Comparison of ENCODE assay signal across 9 cellular contexts in the genomic region with DNA sequence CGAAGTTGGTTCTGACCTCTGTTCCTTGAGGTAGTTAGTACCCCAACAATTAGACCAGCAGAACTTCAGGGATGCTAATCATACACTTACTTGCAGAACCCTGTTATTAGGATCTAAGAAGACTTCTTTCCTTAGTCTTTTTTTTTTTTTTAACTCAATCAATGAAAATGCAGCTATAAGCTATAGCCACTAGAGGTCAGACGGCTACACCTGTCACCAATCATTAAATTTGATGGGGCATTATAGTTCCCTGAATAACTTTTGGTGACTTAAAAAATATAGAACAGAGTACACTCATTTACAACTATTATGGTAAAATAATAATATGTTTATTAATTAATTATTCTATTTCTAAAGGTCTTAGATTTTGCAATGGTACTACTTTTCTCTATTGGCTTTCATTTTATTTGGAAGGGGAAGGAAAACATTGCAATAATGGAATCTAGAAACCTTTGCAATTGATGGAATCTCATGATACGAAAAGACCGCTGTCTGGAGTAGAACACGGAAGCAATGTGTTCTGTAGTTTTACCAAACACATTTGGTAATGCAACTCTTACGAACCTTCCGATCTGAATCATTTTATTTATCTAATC.
DNase-seq lines count a peak whose midpoint lies in the region; ATAC-seq and TF ChIP-seq lines count a peak whose summit lies in the region.
"Had no signal": no experiment of that assay in that cellular context is flagged by ENCODE, and none has a peak within 500 bp of the region (broad histone marks: within the 10 kb centered on the region; RNA-seq: fewer than 3 reads in every experiment).

No MANE protein-coding gene starts in this region.

- ATAC-seq in Right ventricle myocardium superior (ENCODE audit: poor library complexity) = no peak

- no peak overlapping the region for H3K4me2 ChIP-seq in parathyroid adenoma (ENCODE audit: low read length)

- peaks cover 11% of the 10 kb centered on the region for H3K4me1 Mint-ChIP-seq in chondrocyte (ENCODE audit: low read depth)
- no peaks in the 10 kb centered on the region for H3K4me1 Mint-ChIP-seq in activated T-helper 1 cell treated with anti-CD3 and anti-CD28 coated beads, Interleukin-12 subunit alpha, Interleukin-12 subunit beta, Interleukin-2, Interleukin-4 antibody, amounts not matched to agents 30 ng/mL and 10 ng/mL and 1 ng/mL, durations not matched to agents 14 hours and 24 hours and 36 hours (ENCODE audit: low read depth)
- H3K4me1 Mint-ChIP-seq: activated naive CD4-positive, alpha-beta T cell treated with anti-CD3 and anti-CD28 coated beads, Interleukin-2, amount 50 U/mL, for 24 hours had no signal

- H3K27me3 ChIP-seq in left ventricle myocardium inferior (ENCODE audit: low read depth) (no peaks in the 10 kb centered on the region), parathyroid adenoma (ENCODE audit: control insufficient read depth, insufficient read depth, low read length) (no peaks in the 10 kb centered on the region)

- no peak overlapping the region for H3K27ac Mint-ChIP-seq in chondrocyte (ENCODE audit: unreplicated experiment)
- no peak overlapping the region for H3K27ac Mint-ChIP-seq in activated T-helper 1 cell treated with anti-CD3 and anti-CD28 coated beads, Interleukin-12 subunit alpha, Interleukin-12 subunit beta, Interleukin-2, Interleukin-4 antibody, amounts not matched to agents 30 ng/mL and 10 ng/mL and 1 ng/mL, durations not matched to agents 14 hours and 24 hours and 36 hours
- H3K27ac Mint-ChIP-seq: activated naive CD4-positive, alpha-beta T cell treated with anti-CD3 and anti-CD28 coated beads, Interleukin-2, amount 50 U/mL, for 24 hours had no signal

- H3K27me3 Mint-ChIP-seq in chondrocyte (ENCODE audit: low read depth) = no peaks in the 10 kb centered on the region
- H3K27me3 Mint-ChIP-seq in activated T-helper 1 cell treated with anti-CD3 and anti-CD28 coated beads, Interleukin-12 subunit alpha, Interleukin-12 subunit beta, Interleukin-2, Interleukin-4 antibody, amounts not matched to agents 30 ng/mL and 10 ng/mL and 1 ng/mL, durations not matched to agents 14 hours and 24 hours and 36 hours (ENCODE audit: insufficient read depth) = no peaks in the 10 kb centered on the region
- H3K27me3 Mint-ChIP-seq: activated naive CD4-positive, alpha-beta T cell treated with anti-CD3 and anti-CD28 coated beads, Interleukin-2, amount 50 U/mL, for 24 hours had no signal

- peaks cover 23% of the 10 kb centered on the region for H3K4me1 ChIP-seq in left ventricle myocardium inferior
- H3K4me1 ChIP-seq in parathyroid adenoma = peaks cover 41% of the 10 kb centered on the region

- H2AFZ ChIP-seq in parathyroid adenoma = peak overlapping the region; percentile 46

- DNase-seq in left ventricle myocardium inferior (no peak), Right ventricle myocardium superior (no peak), NCI-H1105 treated with DMSO at 0.1 percent for 48 hours (lab: John Stamatoyannopoulos, UW) (peak; percentile 64), chondrocyte (ENCODE audit: low spot score) (no peak), DMS79 (lab: John Stamatoyannopoulos, UW) (no peak), iPS-NIHi7 (ENCODE audit: extremely low spot score) (no peak)
- DNase-seq in activated T-helper 1 cell treated with anti-CD3 and anti-CD28 coated beads, Interleukin-12 subunit alpha, Interleukin-12 subunit beta, Interleukin-2, Interleukin-4 antibody, amounts not matched to agents 30 ng/mL and 10 ng/mL and 1 ng/mL, durations not matched to agents 14 hours and 24 hours and 36 hours (ENCODE audit: low spot score) = no peak

- H3K79me2 ChIP-seq in parathyroid adenoma = no peaks in the 10 kb centered on the region

- no peaks in the 10 kb centered on the region for H3K9me3 ChIP-seq in left ventricle myocardium inferior (replicated peaks)
- no peaks in the 10 kb centered on the region for H3K9me3 ChIP-seq in parathyroid adenoma (ENCODE audit: control insufficient read depth, low read length)

- H3K9me3 Mint-ChIP-seq in chondrocyte (ENCODE audit: low read depth) = no peaks in the 10 kb centered on the region
- no peaks in the 10 kb centered on the region for H3K9me3 Mint-ChIP-seq in activated T-helper 1 cell treated with anti-CD3 and anti-CD28 coated beads, Interleukin-12 subunit alpha, Interleukin-12 subunit beta, Interleukin-2, Interleukin-4 antibody, amounts not matched to agents 30 ng/mL and 10 ng/mL and 1 ng/mL, durations not matched to agents 14 hours and 24 hours and 36 hours
- H3K9me3 Mint-ChIP-seq: activated naive CD4-positive, alpha-beta T cell treated with anti-CD3 and anti-CD28 coated beads, Interleukin-2, amount 50 U/mL, for 24 hours had no signal

- no peak overlapping the region for H3K4me3 Mint-ChIP-seq in chondrocyte (ENCODE audit: unreplicated experiment)
- no peak overlapping the region for H3K4me3 Mint-ChIP-seq in activated T-helper 1 cell treated with anti-CD3 and anti-CD28 coated beads, Interleukin-12 subunit alpha, Interleukin-12 subunit beta, Interleukin-2, Interleukin-4 antibody, amounts not matched to agents 30 ng/mL and 10 ng/mL and 1 ng/mL, durations not matched to agents 14 hours and 24 hours and 36 hours
- H3K4me3 Mint-ChIP-seq: activated naive CD4-positive, alpha-beta T cell treated with anti-CD3 and anti-CD28 coated beads, Interleukin-2, amount 50 U/mL, for 24 hours had no signal

- no peaks in the 10 kb centered on the region for H3K36me3 Mint-ChIP-seq in chondrocyte (ENCODE audit: low read depth)
- H3K36me3 Mint-ChIP-seq in activated T-helper 1 cell treated with anti-CD3 and anti-CD28 coated beads, Interleukin-12 subunit alpha, Interleukin-12 subunit beta, Interleukin-2, Interleukin-4 antibody, amounts not matched to agents 30 ng/mL and 10 ng/mL and 1 ng/mL, durations not matched to agents 14 hours and 24 hours and 36 hours (ENCODE audit: low read depth) = no peaks in the 10 kb centered on the region
- H3K36me3 Mint-ChIP-seq: activated naive CD4-positive, alpha-beta T cell treated with anti-CD3 and anti-CD28 coated beads, Interleukin-2, amount 50 U/mL, for 24 hours had no signal

- H3K9ac ChIP-seq in parathyroid adenoma = no peak overlapping the region

- intact Hi-C loops in left ventricle myocardium inferior (cut with micrococcal nuclease) (no loop called here), Right ventricle myocardium superior (cut with DNase I) (loop anchor here (5.0 kb wide), 1 partner anchor 288 kb away; no protein-coding TSS in a partner anchor)
- intact Hi-C loops in activated T-helper 1 cell treated with anti-CD3 and anti-CD28 coated beads, Interleukin-12 subunit alpha, Interleukin-12 subunit beta, Interleukin-2, Interleukin-4 antibody, amounts not matched to agents 30 ng/mL and 10 ng/mL and 1 ng/mL, durations not matched to agents 14 hours and 24 hours and 36 hours (cut with micrococcal nuclease) = loop anchor here (1.0 kb wide), 3 partner anchors 226 to 751 kb away; no protein-coding TSS in a partner anchor

- H3K36me3 ChIP-seq in left ventricle myocardium inferior (no peaks in the 10 kb centered on the region), parathyroid adenoma (ENCODE audit: control insufficient read depth, insufficient read depth, low read length) (no peaks in the 10 kb centered on the region)

- H3K4me3 ChIP-seq in left ventricle myocardium inferior = no peak overlapping the region
- H3K4me3 ChIP-seq in parathyroid adenoma (ENCODE audit: low read depth, low read length) = no peak overlapping the region

- peak; percentile 72 for TF ChIP-seq CTCF in left ventricle myocardium inferior (IDR thresholded peaks at IDR 0.05; ENCODE audit: borderline replicate concordance)
- peak; percentile 92 for TF ChIP-seq CTCF in chondrocyte (IDR thresholded peaks at IDR 0.05)
- TF ChIP-seq CTCF in parathyroid adenoma (IDR thresholded peaks at IDR 0.05) = peak; percentile 66

- H3K27ac ChIP-seq in left ventricle myocardium inferior (replicated peaks) (no peak overlapping the region), parathyroid adenoma (peak overlapping the region; percentile 93)
